Comparison of ENCODE assay signal across 1 cellular context in genomic region chr2:235098273-235098672, GRCh38.
TF ChIP-seq lines count a peak whose summit lies in the region.

No MANE protein-coding gene starts in this region.

TF ChIP-seq in HepG2, 621 proteins besides CTCF, POLR2A, EP300 and RAD21 (continued from another document):
- TF ChIP-seq ZSCAN5A (CRISPR knock-in tag; IDR thresholded peaks at IDR 0.05; ENCODE audit: borderline replicate concordance), result no peak
- TF ChIP-seq ZNF691 (CRISPR knock-in tag; IDR thresholded peaks at IDR 0.05; ENCODE audit: borderline replicate concordance, low read depth), result no peak
- no peak for TF ChIP-seq ZNF331 (CRISPR knock-in tag; IDR thresholded peaks at IDR 0.05)
- no peak for TF ChIP-seq RFX1 (IDR thresholded peaks at IDR 0.05)
